ENCODE assay signal across 25 cellular contexts in genomic region chr2:150421252-150421651, GRCh38.
"Had no signal": no experiment of that assay in that cellular context is flagged by ENCODE, and none has a peak within 500 bp of the region (broad histone marks: within the 10 kb centered on the region; RNA-seq: fewer than 3 reads in every experiment).

No MANE protein-coding gene starts in this region.

- H3K27me3 Mint-ChIP-seq: natural killer cell treated with Interleukin-12 subunit alpha and Interleukin-12 subunit beta and Interleukin-15 and Interleukin-18, amount 100 ng/mL, for 72 hours; progenitor cell of endocrine pancreas had no signal

- H3K27ac ChIP-seq: left ventricle myocardium inferior, ovary, skin epidermis, spleen, tibial nerve, upper lobe of left lung, vagina had no signal

- H3K36me3 Mint-ChIP-seq: immature natural killer cell; mesothelial cell of epicardium; naive thymus-derived CD4-positive, alpha-beta T cell; natural killer cell treated with Interleukin-12 subunit alpha and Interleukin-12 subunit beta and Interleukin-15 and Interleukin-18, amount 100 ng/mL, for 72 hours; stimulated activated effector memory CD8-positive, alpha-beta T cell treated with anti-CD3 and anti-CD28 coated beads, Interleukin-12 subunit alpha, Interleukin-12 subunit beta, amount 100 ng/mL, for 72 hours had no signal

- FAIRE-seq: islet of Langerhans, kidney had no signal

- H3K9me3 ChIP-seq: left ventricle myocardium inferior, ovary, spleen, tibial nerve, upper lobe of left lung, vagina had no signal

- H3K36me3 ChIP-seq: left ventricle myocardium inferior, ovary, spleen, tibial nerve, upper lobe of left lung, vagina had no signal

- H3K4me1 Mint-ChIP-seq: immature natural killer cell; naive thymus-derived CD4-positive, alpha-beta T cell; stimulated activated effector memory CD8-positive, alpha-beta T cell treated with anti-CD3 and anti-CD28 coated beads, Interleukin-12 subunit alpha, Interleukin-12 subunit beta, amount 100 ng/mL, for 72 hours; stimulated activated naive CD8-positive, alpha-beta T cell treated with anti-CD3 and anti-CD28 coated beads, Interleukin-15, amount 100 ng/mL, for 72 hours had no signal

- H3K27me3 ChIP-seq: ovary, tibial nerve, upper lobe of left lung, vagina had no signal

- H3K9me3 Mint-ChIP-seq: natural killer cell treated with Interleukin-12 subunit alpha and Interleukin-12 subunit beta and Interleukin-15 and Interleukin-18, amount 100 ng/mL, for 72 hours; stimulated activated naive CD8-positive, alpha-beta T cell treated with anti-CD3 and anti-CD28 coated beads, Interleukin-15, amount 100 ng/mL, for 72 hours had no signal

- DNase-seq: hypothalamus; immature natural killer cell; kidney; left ventricle myocardium inferior; mesendoderm; naive thymus-derived CD4-positive, alpha-beta T cell; ovary; retina; right cardiac atrium; spleen; stimulated activated CD4-positive, alpha-beta T cell treated with anti-CD3 and anti-CD28 coated beads, Interleukin-4, amount 100 ng/mL, for 24 hours; stimulated activated naive CD4-positive, alpha-beta T cell treated with Interleukin-2 at 50 U/mL for 16 hours; stimulated activated naive CD8-positive, alpha-beta T cell treated with anti-CD3 and anti-CD28 coated beads, Interleukin-15, amount 100 ng/mL, for 72 hours; substantia nigra had no signal

- H3K4me1 ChIP-seq: left ventricle myocardium inferior, tibial nerve, upper lobe of left lung, vagina had no signal

- H3K4me3 Mint-ChIP-seq: immature natural killer cell; mesothelial cell of epicardium; naive thymus-derived CD4-positive, alpha-beta T cell; natural killer cell treated with Interleukin-12 subunit alpha and Interleukin-12 subunit beta and Interleukin-15 and Interleukin-18, amount 100 ng/mL, for 72 hours; stimulated activated effector memory CD8-positive, alpha-beta T cell treated with anti-CD3 and anti-CD28 coated beads, Interleukin-12 subunit alpha, Interleukin-12 subunit beta, amount 100 ng/mL, for 72 hours; stimulated activated naive CD8-positive, alpha-beta T cell treated with anti-CD3 and anti-CD28 coated beads, Interleukin-15, amount 100 ng/mL, for 72 hours had no signal

- ATAC-seq: naive thymus-derived CD4-positive, alpha-beta T cell; natural killer cell treated with Interleukin-12 subunit alpha and Interleukin-12 subunit beta and Interleukin-15 and Interleukin-18, amount 100 ng/mL, for 72 hours; right cardiac atrium; sciatic nerve; stimulated activated effector memory CD8-positive, alpha-beta T cell treated with anti-CD3 and anti-CD28 coated beads, Interleukin-12 subunit alpha, Interleukin-12 subunit beta, amount 100 ng/mL, for 72 hours; stimulated activated naive CD8-positive, alpha-beta T cell treated with anti-CD3 and anti-CD28 coated beads, Interleukin-15, amount 100 ng/mL, for 72 hours had no signal

- H3K4me3 ChIP-seq: left ventricle myocardium inferior, lung, ovary, skin epidermis, spleen, tibial nerve, upper lobe of left lung, vagina had no signal

- H3K27ac Mint-ChIP-seq: immature natural killer cell; mesothelial cell of epicardium; naive thymus-derived CD4-positive, alpha-beta T cell; natural killer cell treated with Interleukin-12 subunit alpha and Interleukin-12 subunit beta and Interleukin-15 and Interleukin-18, amount 100 ng/mL, for 72 hours; progenitor cell of endocrine pancreas; stimulated activated effector memory CD8-positive, alpha-beta T cell treated with anti-CD3 and anti-CD28 coated beads, Interleukin-12 subunit alpha, Interleukin-12 subunit beta, amount 100 ng/mL, for 72 hours; stimulated activated naive CD8-positive, alpha-beta T cell treated with anti-CD3 and anti-CD28 coated beads, Interleukin-15, amount 100 ng/mL, for 72 hours had no signal
